Comparison of ENCODE assay signal across 2 cellular contexts in genomic region chr12:113472191-113473190, GRCh38.
TF ChIP-seq lines count a peak whose summit lies in the region.

No MANE protein-coding gene starts in this region.

TF ChIP-seq in GM12891, 5 proteins besides CTCF, POLR2A, EP300 and RAD21:
- TF ChIP-seq SPI1 (IDR thresholded peaks at IDR 0.05; ENCODE audit: low read depth, low read length) (no peak), POU2F2 (IDR thresholded peaks at IDR 0.05; ENCODE audit: low read depth, low read length) (no peak), PAX5 (IDR thresholded peaks at IDR 0.05; ENCODE audit: insufficient read depth, low read length, severe bottlenecking) (no peak), TAF1 (IDR thresholded peaks at IDR 0.05; ENCODE audit: low read depth, low read length) (no peak), POLR2AphosphoS5 (IDR thresholded peaks at IDR 0.05; ENCODE audit: low read depth, low read length) (no peak)

TF ChIP-seq in endothelial cell of umbilical vein, 7 proteins besides CTCF, POLR2A, EP300 and RAD21:
- TF ChIP-seq, protein P1, sequence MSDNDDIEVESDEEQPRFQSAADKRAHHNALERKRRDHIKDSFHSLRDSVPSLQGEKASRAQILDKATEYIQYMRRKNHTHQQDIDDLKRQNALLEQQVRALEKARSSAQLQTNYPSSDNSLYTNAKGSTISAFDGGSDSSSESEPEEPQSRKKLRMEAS (IDR thresholded peaks at IDR 0.05; ENCODE audit: insufficient read depth, insufficient read length) = no peak
- TF ChIP-seq EZH2 (IDR thresholded peaks at IDR 0.05; ENCODE audit: borderline replicate concordance, low read depth, low read length, severe bottlenecking) (peak; percentile 60), GATA2 (IDR thresholded peaks at IDR 0.05; ENCODE audit: insufficient read depth, insufficient read length, low read depth, low read length) (no peak), MYC (IDR thresholded peaks at IDR 0.05; ENCODE audit: low read depth, low read length) (no peak)
